11 cellular contexts compared by ENCODE assay signal in genomic region chr1:203202431-203203245, GRCh38. TPM values are rescaled to one million over a fixed set of nuclear protein-coding genes. Genes with fewer than 3 reads are reported as not detected.
A peak's percentile ranks its signal among the peaks of the same experiment; 100 is the strongest.
DNase-seq lines count a peak whose midpoint lies in the region; ATAC-seq and TF ChIP-seq lines count a peak whose summit lies in the region.
"Had no signal": no experiment of that assay in that cellular context is flagged by ENCODE, and none has a peak within 500 bp of the region (broad histone marks: within the 10 kb centered on the region; RNA-seq: fewer than 3 reads in every experiment).

No MANE protein-coding gene starts in this region.

- TF ChIP-seq CTCF in MCF 10A (IDR thresholded peaks at IDR 0.05; ENCODE audit: unreplicated experiment) (no peak), lower leg skin (IDR thresholded peaks at IDR 0.05) (no peak), upper lobe of right lung (IDR thresholded peaks at IDR 0.05) (no peak)

- intact Hi-C loops in MCF 10A (cut with micrococcal nuclease) = no loop called here
- intact Hi-C loops in lower leg skin (cut with DNase I; ENCODE audit: low total_unique reads) = no loop called here
- intact Hi-C loops in upper lobe of right lung (cut with DNase I) = no loop called here

- H3K4me1 Mint-ChIP-seq in MCF 10A (ENCODE audit: insufficient read depth, unreplicated experiment) = peaks cover 22% of the 10 kb centered on the region
- H3K4me1 Mint-ChIP-seq: activated CD4-positive, alpha-beta T cell treated with anti-CD3 and anti-CD28 coated beads, Interleukin-2, amount 10 ng/mL, durations not matched to agents 7 days and 5 days had no signal

- no peak overlapping the region for H3K4me3 Mint-ChIP-seq in MCF 10A (ENCODE audit: unreplicated experiment)
- H3K4me3 Mint-ChIP-seq: activated CD4-positive, alpha-beta T cell treated with anti-CD3 and anti-CD28 coated beads, Interleukin-2, amount 10 ng/mL, durations not matched to agents 7 days and 5 days had no signal

- no peaks in the 10 kb centered on the region for H3K36me3 ChIP-seq in upper lobe of right lung

- H3K27me3 Mint-ChIP-seq in MCF 10A (ENCODE audit: insufficient read depth, unreplicated experiment) = peaks cover 7% of the 10 kb centered on the region

- peak; percentile 65 for ATAC-seq in upper lobe of right lung

- H3K27ac Mint-ChIP-seq in MCF 10A (ENCODE audit: low read depth, unreplicated experiment) = no peak overlapping the region
- H3K27ac Mint-ChIP-seq: activated CD4-positive, alpha-beta T cell treated with anti-CD3 and anti-CD28 coated beads, Interleukin-2, amount 10 ng/mL, durations not matched to agents 7 days and 5 days had no signal

- POLR2A ChIA-PET in MCF 10A (lab: Yijun Ruan, JAX) = interaction anchor here (0.8 kb wide), 1 partner anchor 12 kb away, joined by 3 read pairs; no protein-coding TSS in a partner anchor

- H3K4me3 ChIP-seq in lower leg skin (ENCODE audit: low read depth, poor library complexity, severe bottlenecking) (no peak overlapping the region), upper lobe of right lung (no peak overlapping the region)

- H3K27ac ChIP-seq in upper lobe of right lung = peak overlapping the region; percentile 32

- CTCF ChIA-PET in MCF 10A (lab: Yijun Ruan, JAX) = interaction anchor here (0.6 to 8.0 kb wide), 9 partner anchors 14 to 1187 kb away, joined by 3 to 69 read pairs (median 4); no protein-coding TSS in a partner anchor

- no peaks in the 10 kb centered on the region for H3K36me3 Mint-ChIP-seq in MCF 10A (ENCODE audit: insufficient read depth, unreplicated experiment)

- no peaks in the 10 kb centered on the region for H3K9me3 ChIP-seq in upper lobe of right lung

- 85 to 86% methylated on average over 15 of the region's 15 CpGs for WGBS in lower leg skin, 2 donors

- no peaks in the 10 kb centered on the region for H3K9me3 Mint-ChIP-seq in MCF 10A (ENCODE audit: unreplicated experiment)
- H3K9me3 Mint-ChIP-seq: activated CD4-positive, alpha-beta T cell treated with anti-CD3 and anti-CD28 coated beads, Interleukin-2, amount 10 ng/mL, durations not matched to agents 7 days and 5 days had no signal

- BruUV-seq in MCF 10A (replicated peaks; lab: Mats Ljungman, UMichigan) = no TSS peak

- no peak for TF ChIP-seq POLR2A in lower leg skin (IDR thresholded peaks at IDR 0.05)

- peak; percentile 72 for DNase-seq in HT1080 (ENCODE audit: low read depth)
- DNase-seq in MCF 10A (ENCODE audit: unreplicated experiment) = peak; percentile 97
- peak; percentile 33 to 82 for DNase-seq in lower leg skin (ENCODE audit: low spot score in 2 of 2)
- peak; percentile 64 for DNase-seq in upper lobe of right lung
- no peak for DNase-seq in DMS153 (lab: John Stamatoyannopoulos, UW)
- DNase-seq in NCI-H2171 (lab: John Stamatoyannopoulos, UW) = no peak
- DNase-seq in NCI-H1436 (lab: John Stamatoyannopoulos, UW) = no peak
- DNase-seq: activated CD4-positive, alpha-beta T cell treated with anti-CD3 and anti-CD28 coated beads, Interleukin-2, amount 10 ng/mL, durations not matched to agents 7 days and 5 days; OCI-M1; stimulated activated CD4-positive, alpha-beta T cell treated with anti-CD3 and anti-CD28 coated beads, Interleukin-1b, Interleukin-23, amount 100 ng/mL, for 48 hours; trophoblast cell had no signal

- H3K27me3 ChIP-seq in upper lobe of right lung = no peaks in the 10 kb centered on the region

- H3K4me1 ChIP-seq in upper lobe of right lung = peaks cover 33% of the 10 kb centered on the region

RNA-seq across cellular contexts. Expression of gene CHI3L1, which starts 16.1 kb away (rescaled TPM):
- total RNA-seq in HT1080 (2014; rRNA removed; shearing (Covaris generic)) = 3.3 and 5.7 TPM in 2 replicates
- 0.37 and 0.43 TPM in 2 replicates for polyA plus RNA-seq in HT1080 (2015; cell fraction: cytosol; rRNA removed)
- 3.2 and 4.4 TPM in 2 replicates for polyA plus RNA-seq in HT1080 (2015; cell fraction: nucleus; rRNA removed)
- total RNA-seq in MCF 10A (2022) (0.75 and 0.88 TPM in 2 replicates), lower leg skin (100 to 1,000 TPM in 2 of 4 donors, 10 to 100 TPM in 2; 80.5 to 188 (median 107) TPM), upper lobe of right lung (85.1 TPM)
- total RNA-seq: activated CD4-positive, alpha-beta T cell treated with anti-CD3 and anti-CD28 coated beads, Interleukin-2, amount 10 ng/mL, durations not matched to agents 7 days and 5 days had no signal

RNA-seq across cellular contexts. Expression of gene CHIT1, which starts 26.8 kb away (rescaled TPM):
- total RNA-seq in HT1080 (2014; rRNA removed; shearing (Covaris generic)) = not detected in 2 replicates
- polyA plus RNA-seq in HT1080 (2015; cell fraction: cytosol; rRNA removed) = not detected in 2 replicates
- not detected in 2 replicates for polyA plus RNA-seq in HT1080 (2015; cell fraction: nucleus; rRNA removed)
- not detected in 2 replicates for total RNA-seq in MCF 10A (2022)
- total RNA-seq in lower leg skin = 1 to 10 TPM in 1 of 4 donors, under 1 TPM in 1, not detected in 2; 0.61 to 8.3 TPM
- 751 TPM for total RNA-seq in upper lobe of right lung

RNA-seq across cellular contexts. Expression of gene MYBPH, which starts 27.0 kb away (rescaled TPM):
- not detected in 2 replicates for total RNA-seq in HT1080 (2014; rRNA removed; shearing (Covaris generic))
- polyA plus RNA-seq in HT1080 (2015; cell fraction: cytosol; rRNA removed) = not detected in 2 replicates
- polyA plus RNA-seq in HT1080 (2015; cell fraction: nucleus; rRNA removed) = not detected in 2 replicates
- total RNA-seq in MCF 10A (2022) (not detected in 2 replicates), lower leg skin (not detected), upper lobe of right lung (not detected)
- total RNA-seq: activated CD4-positive, alpha-beta T cell treated with anti-CD3 and anti-CD28 coated beads, Interleukin-2, amount 10 ng/mL, durations not matched to agents 7 days and 5 days had no signal

Comparison
In these comparisons a context has a peak if more than half of its experiments do, and no peak if none do; other contexts are left out.
1. DNase-seq: peak in HT1080 (single experiment), MCF 10A (single experiment), lower leg skin (2 of 2) and upper lobe of right lung (single experiment); none in DMS153 (single experiment), NCI-H2171 (single experiment) and NCI-H1436 (single experiment).
2. RNA of gene CHI3L1, which starts 16.1 kb away (total RNA-seq): 80.5 to 188 TPM in lower leg skin and 85.1 TPM in upper lobe of right lung (single experiment); 3.3 to 5.7 TPM in HT1080 and 0.75 to 0.88 TPM in MCF 10A; every median in the first group is over 10 times any median in the second.
3. RNA of gene CHIT1, which starts 26.8 kb away (total RNA-seq): 751 TPM in upper lobe of right lung (single experiment); 0.61 to 8.3 TPM in lower leg skin, not detected in HT1080 and not detected in MCF 10A; every median in the first group is over 10 times any median in the second.